In genomic region chr5:95938355-95938754, GRCh38 we compare ENCODE assay signal across 1 cellular context.
TF ChIP-seq lines count a peak whose summit lies in the region.

No MANE protein-coding gene starts in this region.

TF ChIP-seq in IMR-90, 13 proteins besides CTCF, POLR2A, EP300 and RAD21 (continued from another document):
- TF ChIP-seq ELK1 (IDR thresholded peaks at IDR 0.05; ENCODE audit: borderline replicate concordance, low read depth, low read length) = no peak
- TF ChIP-seq RFX5 (IDR thresholded peaks at IDR 0.05; ENCODE audit: low read depth, low read length) = no peak
- no peak for TF ChIP-seq NFE2L2 (IDR thresholded peaks at IDR 0.05; ENCODE audit: low read depth, low read length)
TF ChIP-seq in IMR-90: peak in this region for 0.
